Comparison of ENCODE assay signal across 8 cellular contexts in the genomic region with DNA sequence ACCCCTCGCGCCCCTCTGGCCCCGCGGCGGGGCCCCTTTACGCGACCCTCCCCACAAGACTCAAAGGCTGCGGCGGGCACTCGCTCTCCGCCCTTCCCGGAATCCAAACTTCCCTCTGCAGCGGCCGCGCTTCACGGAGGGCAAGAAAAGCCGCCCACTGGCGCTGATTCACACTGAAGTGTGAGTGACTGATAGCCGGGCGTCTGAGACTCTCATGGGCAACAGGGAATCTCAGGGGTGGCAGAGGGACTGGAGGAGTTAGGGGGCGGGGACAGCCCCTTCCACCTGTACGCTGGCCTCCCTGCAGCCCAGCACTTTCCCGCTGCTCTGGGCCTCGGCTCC. TPM values are rescaled to one million over a fixed set of nuclear protein-coding genes. Genes with fewer than 3 reads are reported as not detected.
DNase-seq lines count a peak whose midpoint lies in the region; ATAC-seq, FAIRE-seq and TF ChIP-seq lines count a peak whose summit lies in the region.

No MANE protein-coding gene starts in this region.

- no peaks in the 10 kb centered on the region for H3K9me2 ChIP-seq in PC-3 (replicated peaks; ENCODE audit: low read length)

- CTCF ChIA-PET in PC-3 (lab: Charles Lee), result no interaction called here

- FAIRE-seq in keratinocyte (lab: Jason Lieb, UNC), result no peak

- H3K4me2 ChIP-seq in PC-3 (ENCODE audit: low read length) (peak overlapping the region; percentile 83), keratinocyte (ENCODE audit: control insufficient read depth, extremely low read depth, insufficient read depth, low read depth, low read length) (peak overlapping the region; percentile 83)

- no peaks in the 10 kb centered on the region for H3F3A ChIP-seq in PC-3 (ENCODE audit: low read length, unreplicated experiment)

- H3K9ac ChIP-seq in PC-3 (ENCODE audit: low read length) (peak overlapping the region; percentile 49; the same call in 1 of the 2 replicates), keratinocyte (ENCODE audit: control insufficient read depth, extremely low read depth, insufficient read depth, low read length) (peak overlapping the region; percentile 68)

- DNase-seq in EL (peak; percentile 65), PC-3 (peak; percentile 58), astrocyte of the hippocampus (ENCODE audit: low read depth, low spot score) (peak; percentile 64), keratinocyte (ENCODE audit: low read depth, low spot score) (no peak), NCI-H524 treated with DMSO at 0.1 percent for 48 hours (lab: John Stamatoyannopoulos, UW) (no peak), amniotic stem cell (lab: John Stamatoyannopoulos, UW) (no peak), activated gamma-delta T cell treated with Interleukin-2 at 50 U/mL for 16 hours (no peak)
- peak in 2 of 3 experiments; percentile 42 to 63 for DNase-seq in stimulated activated CD4-positive, alpha-beta T cell treated with anti-CD3 and anti-CD28 coated beads, TNF-alpha, amount 100 ng/mL, for 24 hours (ENCODE audit: low read depth in 3 of 3)

- H3K4me3 ChIP-seq in PC-3 (ENCODE audit: low read length), result peak overlapping the region; percentile 67
- H3K4me3 ChIP-seq in keratinocyte (ENCODE audit: control insufficient read depth in 2 of 3, extremely low read depth in 1 of 3, insufficient read depth in 2 of 3, low read depth in 1 of 3, low read length in 3 of 3), result peak overlapping the region; percentile 50 to 74 (median 57)

- H3K36me3 ChIP-seq in PC-3 (ENCODE audit: low read depth, low read length) (no peaks in the 10 kb centered on the region), keratinocyte (ENCODE audit: control insufficient read depth in 2 of 2, extremely low read depth in 1 of 2, insufficient read depth in 2 of 2, low read length in 2 of 2) (no peaks in the 10 kb centered on the region)

- H4K20me1 ChIP-seq in PC-3 (ENCODE audit: low read length), result no peaks in the 10 kb centered on the region
- no peaks in the 10 kb centered on the region for H4K20me1 ChIP-seq in keratinocyte (ENCODE audit: control insufficient read depth, extremely low read depth, insufficient read depth, low read length)

- no TSS peak for BruUV-seq in PC-3 (replicated peaks; lab: Mats Ljungman, UMichigan)

- dilution Hi-C loops in keratinocyte (cut with MboI; ENCODE audit: extremely low pct_ligation_motif_present, low sequenced_read_pairs), result no loop called here

- H3K27me3 ChIP-seq in PC-3 (ENCODE audit: low read length) (no peaks in the 10 kb centered on the region), keratinocyte (ENCODE audit: control insufficient read depth, extremely low read depth, insufficient read depth, low read length) (peaks cover 15% of the 10 kb centered on the region)

- H3K79me2 ChIP-seq in PC-3 (ENCODE audit: low read length) (no peaks in the 10 kb centered on the region), keratinocyte (ENCODE audit: control insufficient read depth, insufficient read depth, low read length) (no peaks in the 10 kb centered on the region)

- ATAC-seq in PC-3, result peak; percentile 49

- H3K27ac ChIP-seq in PC-3 (ENCODE audit: low read length) (no peak overlapping the region), keratinocyte (ENCODE audit: control insufficient read depth, insufficient read depth, low read length) (no peak overlapping the region)

- TF ChIP-seq CTCF in PC-3 (conservative IDR thresholded peaks at IDR 0.05; ENCODE audit: low read depth, low read length), result no peak
- no peak for TF ChIP-seq CTCF in keratinocyte (optimal IDR thresholded peaks at IDR 0.05 in 1 of 3, IDR thresholded peaks at IDR 0.05 in 1 of 3, conservative IDR thresholded peaks at IDR 0.05 in 1 of 3; ENCODE audit: extremely low read depth in 1 of 3, insufficient read depth in 2 of 3, low read length in 3 of 3)

- POLR2A ChIA-PET in PC-3 (lab: Charles Lee; ENCODE audit: unreplicated experiment), result no interaction called here

- intact Hi-C loops in PC-3 (cut with micrococcal nuclease), result no loop called here

- H3K9me3 ChIP-seq in PC-3 (ENCODE audit: low read length), result no peaks in the 10 kb centered on the region
- no peaks in the 10 kb centered on the region for H3K9me3 ChIP-seq in keratinocyte (ENCODE audit: control insufficient read depth, low read depth, low read length)

- H2AFZ ChIP-seq in PC-3 (ENCODE audit: low read length) (peak overlapping the region; percentile 55; the same call in 1 of the 2 replicates), keratinocyte (ENCODE audit: control insufficient read depth, low read length) (peak overlapping the region; percentile 9)

- peaks cover 26% of the 10 kb centered on the region for H3K4me1 ChIP-seq in PC-3 (ENCODE audit: insufficient read depth, low read length)
- peaks cover 45% of the 10 kb centered on the region for H3K4me1 ChIP-seq in keratinocyte (ENCODE audit: control insufficient read depth, extremely low read depth, insufficient read depth, low read length)

- H3K9me1 ChIP-seq in keratinocyte (ENCODE audit: control insufficient read depth, extremely low read depth, insufficient read depth, low read length), result no peaks in the 10 kb centered on the region

RNA-seq across cellular contexts. Expression of gene SH3BP2, which starts 0.7 kb away (rescaled TPM):
- total RNA-seq in PC-3 (2014; rRNA removed), result 16.9 and 17.4 TPM in 2 replicates
- polyA plus RNA-seq in keratinocyte, result 7.2 to 21.6 TPM (median 11.2 TPM) in 3 replicates
- 20.2 TPM for polyA plus RNA-seq in keratinocyte (2011; ENCODE audit: low read depth)
- polyA plus RNA-seq in keratinocyte (2011; cell fraction: cytosol; rRNA removed), result 5.6 and 7.6 TPM in 2 replicates
- 67.9 and 68.0 TPM in 2 replicates for polyA plus RNA-seq in keratinocyte (2011; cell fraction: nucleus; rRNA removed)
- polyA plus RNA-seq in keratinocyte (2012; ENCODE audit: low replicate concordance), result 6.1 and 23.4 TPM in 2 replicates
- 33.4 to 47.9 TPM (median 41.4 TPM) in 3 replicates for polyA minus RNA-seq in keratinocyte
- polyA minus RNA-seq in keratinocyte (2011; cell fraction: cytosol; rRNA and poly(A)+ RNA removed), result 16.1 TPM
- polyA minus RNA-seq in keratinocyte (2011; cell fraction: nucleus; rRNA and poly(A)+ RNA removed), result 25.6 and 34.7 TPM in 2 replicates

RNA-seq across cellular contexts. Expression of gene TNIP2, which starts 37.4 kb away (rescaled TPM):
- total RNA-seq in PC-3 (2014; rRNA removed), result 56.5 and 77.8 TPM in 2 replicates
- polyA plus RNA-seq in keratinocyte, result 22.6 to 23.1 TPM (median 23.1 TPM) in 3 replicates
- 33.1 TPM for polyA plus RNA-seq in keratinocyte (2011; ENCODE audit: low read depth)
- 11.7 and 26.0 TPM in 2 replicates for polyA plus RNA-seq in keratinocyte (2011; cell fraction: cytosol; rRNA removed)
- 41.6 and 42.8 TPM in 2 replicates for polyA plus RNA-seq in keratinocyte (2011; cell fraction: nucleus; rRNA removed)
- polyA plus RNA-seq in keratinocyte (2012; ENCODE audit: low replicate concordance), result 21.2 and 26.8 TPM in 2 replicates
- 7.6 to 13.0 TPM (median 9.8 TPM) in 3 replicates for polyA minus RNA-seq in keratinocyte
- 15.9 TPM for polyA minus RNA-seq in keratinocyte (2011; cell fraction: cytosol; rRNA and poly(A)+ RNA removed)
- 10.3 and 12.2 TPM in 2 replicates for polyA minus RNA-seq in keratinocyte (2011; cell fraction: nucleus; rRNA and poly(A)+ RNA removed)

RNA-seq across cellular contexts. Expression of gene ADD1, which starts 50.1 kb away (rescaled TPM):
- total RNA-seq in PC-3 (2014; rRNA removed), result 118 and 124 TPM in 2 replicates
- polyA plus RNA-seq in keratinocyte, result 77.0 to 138 TPM (median 109 TPM) in 3 replicates
- polyA plus RNA-seq in keratinocyte (2011; ENCODE audit: low read depth), result 108 TPM
- polyA plus RNA-seq in keratinocyte (2011; cell fraction: cytosol; rRNA removed), result 109 and 135 TPM in 2 replicates
- 315 and 355 TPM in 2 replicates for polyA plus RNA-seq in keratinocyte (2011; cell fraction: nucleus; rRNA removed)
- polyA plus RNA-seq in keratinocyte (2012; ENCODE audit: low replicate concordance), result 91.5 and 180 TPM in 2 replicates
- polyA minus RNA-seq in keratinocyte, result 79.0 to 194 TPM (median 124 TPM) in 3 replicates
- polyA minus RNA-seq in keratinocyte (2011; cell fraction: cytosol; rRNA and poly(A)+ RNA removed), result 82.9 TPM
- polyA minus RNA-seq in keratinocyte (2011; cell fraction: nucleus; rRNA and poly(A)+ RNA removed), result 79.6 and 147 TPM in 2 replicates

Comparison
In these comparisons a context has a peak if more than half of its experiments do, and no peak if none do; other contexts are left out.
1. DNase-seq: peak in EL (single experiment), PC-3 (single experiment), astrocyte of the hippocampus (single experiment) and stimulated activated CD4-positive, alpha-beta T cell treated with anti-CD3 and anti-CD28 coated beads, TNF-alpha, amount 100 ng/mL, for 24 hours (2 of 3); none in keratinocyte (single experiment), NCI-H524 treated with DMSO at 0.1 percent for 48 hours (single experiment), amniotic stem cell (single experiment) and activated gamma-delta T cell treated with Interleukin-2 at 50 U/mL for 16 hours (single experiment).